In the genomic region with DNA sequence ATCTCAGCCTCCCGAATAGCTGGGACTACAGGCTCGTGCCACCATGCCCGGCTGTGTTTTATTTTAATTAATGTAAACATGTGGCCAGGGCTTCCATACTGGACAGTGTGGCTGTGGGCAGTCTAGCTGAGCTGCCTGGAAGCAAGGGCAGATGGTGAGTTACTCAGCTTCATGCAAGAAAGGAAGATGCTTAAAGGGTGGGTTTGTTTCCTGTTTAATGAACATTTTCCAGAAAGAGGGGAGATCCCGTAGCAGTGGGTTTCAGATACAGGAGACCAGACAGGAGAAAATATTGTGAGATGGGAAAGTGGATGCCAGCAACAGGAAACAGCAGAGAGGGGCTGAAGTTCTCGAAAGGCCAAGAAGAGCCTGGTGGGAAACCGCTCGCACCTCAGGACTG, we compare ENCODE assay signal across 20 cellular contexts. TPM values are rescaled to one million over a fixed set of nuclear protein-coding genes. Genes with fewer than 3 reads are reported as not detected.
A peak's percentile ranks its signal among the peaks of the same experiment; 100 is the strongest.
DNase-seq lines count a peak whose midpoint lies in the region; ATAC-seq and TF ChIP-seq lines count a peak whose summit lies in the region.
"Had no signal": no experiment of that assay in that cellular context is flagged by ENCODE, and none has a peak within 500 bp of the region (broad histone marks: within the 10 kb centered on the region; RNA-seq: fewer than 3 reads in every experiment).

No MANE protein-coding gene starts in this region.

- peaks cover 42% of the 10 kb centered on the region for H3K4me1 Mint-ChIP-seq in stimulated activated naive CD8-positive, alpha-beta T cell treated with anti-CD3 and anti-CD28 coated beads, Interleukin-15, Interleukin-2, amounts not matched to agents 100 ng/mL and 50 ng/mL, for 24 hours (ENCODE audit: low read depth)
- H3K4me1 Mint-ChIP-seq in WTC11 = peaks cover 20% of the 10 kb centered on the region

- no peaks in the 10 kb centered on the region for H3K9me3 Mint-ChIP-seq in stimulated activated naive CD8-positive, alpha-beta T cell treated with anti-CD3 and anti-CD28 coated beads, Interleukin-15, Interleukin-2, amounts not matched to agents 100 ng/mL and 50 ng/mL, for 24 hours
- H3K9me3 Mint-ChIP-seq in WTC11 = no peaks in the 10 kb centered on the region
- H3K9me3 Mint-ChIP-seq: activated naive CD8-positive, alpha-beta T cell treated with anti-CD3 and anti-CD28 coated beads, Interleukin-2, amount 10 ng/mL, durations not matched to agents 7 days and 5 days; CD4-positive, alpha-beta memory T cell; effector memory CD8-positive, alpha-beta T cell; natural killer cell had no signal

- H3K36me3 Mint-ChIP-seq in stimulated activated naive CD8-positive, alpha-beta T cell treated with anti-CD3 and anti-CD28 coated beads, Interleukin-15, Interleukin-2, amounts not matched to agents 100 ng/mL and 50 ng/mL, for 24 hours (ENCODE audit: low read depth) = peaks cover 4% of the 10 kb centered on the region
- no peaks in the 10 kb centered on the region for H3K36me3 Mint-ChIP-seq in WTC11
- H3K36me3 Mint-ChIP-seq: natural killer cell had no signal

- CTCF ChIA-PET in WTC11 (lab: Charles Lee) = interaction anchor here (1.0 to 4.9 kb wide), 5 partner anchors 8 to 69 kb away, joined by 3 to 45 read pairs (median 4); partner anchors contain the start of genes MAPK8IP3, NUBP2 and SPSB3

- no peak for ATAC-seq in stimulated activated naive CD8-positive, alpha-beta T cell treated with anti-CD3 and anti-CD28 coated beads, Interleukin-15, Interleukin-2, amounts not matched to agents 100 U/mL and 50 U/mL, for 24 hours
- peak; percentile 14 for ATAC-seq in WTC11
- ATAC-seq in GM21526 (IDR thresholded peaks at IDR 0.05; ENCODE audit: low FRiP score, unreplicated experiment) = no peak

- H3K27ac Mint-ChIP-seq in stimulated activated naive CD8-positive, alpha-beta T cell treated with anti-CD3 and anti-CD28 coated beads, Interleukin-15, Interleukin-2, amounts not matched to agents 100 ng/mL and 50 ng/mL, for 24 hours = peak overlapping the region; percentile 3
- peak overlapping the region; percentile 85 for H3K27ac Mint-ChIP-seq in WTC11
- H3K27ac Mint-ChIP-seq: activated naive CD8-positive, alpha-beta T cell treated with anti-CD3 and anti-CD28 coated beads, Interleukin-2, amount 10 ng/mL, durations not matched to agents 7 days and 5 days had no signal

- H3K27me3 Mint-ChIP-seq in stimulated activated naive CD8-positive, alpha-beta T cell treated with anti-CD3 and anti-CD28 coated beads, Interleukin-15, Interleukin-2, amounts not matched to agents 100 ng/mL and 50 ng/mL, for 24 hours = no peaks in the 10 kb centered on the region
- no peaks in the 10 kb centered on the region for H3K27me3 Mint-ChIP-seq in WTC11 (ENCODE audit: low read depth)
- H3K27me3 Mint-ChIP-seq: activated naive CD8-positive, alpha-beta T cell treated with anti-CD3 and anti-CD28 coated beads, Interleukin-2, amount 10 ng/mL, durations not matched to agents 7 days and 5 days; CD4-positive, alpha-beta memory T cell; effector memory CD8-positive, alpha-beta T cell had no signal

- POLR2A ChIA-PET in WTC11 (lab: Charles Lee) = interaction anchor here (0.8 kb wide), 1 partner anchor 59 kb away, joined by 3 read pairs; the partner anchor contains the start of genes EME2 and MRPS34

- no peak for DNase-seq in stimulated activated naive CD8-positive, alpha-beta T cell treated with anti-CD3 and anti-CD28 coated beads, Interleukin-15, Interleukin-2, amounts not matched to agents 100 U/mL and 50 U/mL, for 24 hours
- DNase-seq in WTC11 (ENCODE audit: low spot score) (no peak), iris pigment epithelial cell (ENCODE audit: low read depth) (peak; percentile 19), mucosa of gallbladder (ENCODE audit: low spot score) (no peak), COR-L47 (lab: John Stamatoyannopoulos, UW) (no peak), COLO668 (lab: John Stamatoyannopoulos, UW; ENCODE audit: unreplicated experiment) (no peak)
- DNase-seq: ACHN; activated naive CD8-positive, alpha-beta T cell treated with anti-CD3 and anti-CD28 coated beads, Interleukin-2, amount 10 ng/mL, durations not matched to agents 7 days and 5 days; activated T-cell treated with anti-CD3 and anti-CD28 coated beads, Interleukin-2, amount 50 U/mL, for 1 hour; CD4-positive, alpha-beta memory T cell; effector memory CD8-positive, alpha-beta T cell; GOT3; lower lobe of right lung; MM.1S; natural killer cell; NCI-H187 treated with DMSO at 0.1 percent for 48 hours; stomach; uterus had no signal

- no peak for TF ChIP-seq CTCF in WTC11 (IDR thresholded peaks at IDR 0.05)

- no peak overlapping the region for H3K4me3 Mint-ChIP-seq in stimulated activated naive CD8-positive, alpha-beta T cell treated with anti-CD3 and anti-CD28 coated beads, Interleukin-15, Interleukin-2, amounts not matched to agents 100 ng/mL and 50 ng/mL, for 24 hours
- H3K4me3 Mint-ChIP-seq in WTC11 = no peak overlapping the region
- H3K4me3 Mint-ChIP-seq: activated naive CD8-positive, alpha-beta T cell treated with anti-CD3 and anti-CD28 coated beads, Interleukin-2, amount 10 ng/mL, durations not matched to agents 7 days and 5 days; CD4-positive, alpha-beta memory T cell; effector memory CD8-positive, alpha-beta T cell; natural killer cell had no signal

TF ChIP-seq in WTC11, 78 proteins besides CTCF, POLR2A, EP300 and RAD21 (continues in another document):
- TF ChIP-seq CREB1 (CRISPR knock-in tag; IDR thresholded peaks at IDR 0.05) (no peak), HMGXB4 (CRISPR knock-in tag; IDR thresholded peaks at IDR 0.05) (no peak), IRF1 (CRISPR knock-in tag; IDR thresholded peaks at IDR 0.05) (no peak), E2F1 (CRISPR knock-in tag; IDR thresholded peaks at IDR 0.05) (no peak), GTF2I (CRISPR knock-in tag; conservative IDR thresholded peaks at IDR 0.05) (no peak), ELF4 (CRISPR knock-in tag; IDR thresholded peaks at IDR 0.05; ENCODE audit: low read depth) (no peak), USF1 (CRISPR knock-in tag; IDR thresholded peaks at IDR 0.05) (no peak)
- TF ChIP-seq, protein P1, sequence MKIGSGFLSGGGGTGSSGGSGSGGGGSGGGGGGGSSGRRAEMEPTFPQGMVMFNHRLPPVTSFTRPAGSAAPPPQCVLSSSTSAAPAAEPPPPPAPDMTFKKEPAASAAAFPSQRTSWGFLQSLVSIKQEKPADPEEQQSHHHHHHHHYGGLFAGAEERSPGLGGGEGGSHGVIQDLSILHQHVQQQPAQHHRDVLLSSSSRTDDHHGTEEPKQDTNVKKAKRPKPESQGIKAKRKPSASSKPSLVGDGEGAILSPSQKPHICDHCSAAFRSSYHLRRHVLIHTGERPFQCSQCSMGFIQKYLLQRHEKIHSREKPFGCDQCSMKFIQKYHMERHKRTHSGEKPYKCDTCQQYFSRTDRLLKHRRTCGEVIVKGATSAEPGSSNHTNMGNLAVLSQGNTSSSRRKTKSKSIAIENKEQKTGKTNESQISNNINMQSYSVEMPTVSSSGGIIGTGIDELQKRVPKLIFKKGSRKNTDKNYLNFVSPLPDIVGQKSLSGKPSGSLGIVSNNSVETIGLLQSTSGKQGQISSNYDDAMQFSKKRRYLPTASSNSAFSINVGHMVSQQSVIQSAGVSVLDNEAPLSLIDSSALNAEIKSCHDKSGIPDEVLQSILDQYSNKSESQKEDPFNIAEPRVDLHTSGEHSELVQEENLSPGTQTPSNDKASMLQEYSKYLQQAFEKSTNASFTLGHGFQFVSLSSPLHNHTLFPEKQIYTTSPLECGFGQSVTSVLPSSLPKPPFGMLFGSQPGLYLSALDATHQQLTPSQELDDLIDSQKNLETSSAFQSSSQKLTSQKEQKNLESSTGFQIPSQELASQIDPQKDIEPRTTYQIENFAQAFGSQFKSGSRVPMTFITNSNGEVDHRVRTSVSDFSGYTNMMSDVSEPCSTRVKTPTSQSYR (CRISPR knock-in tag; IDR thresholded peaks at IDR 0.05) = no peak

RNA-seq across cellular contexts. Expression of gene MAPK8IP3, which starts 7.3 kb away (rescaled TPM):
- total RNA-seq in WTC11 (2021) = 59.7 to 72.3 TPM (median 63.2 TPM) in 3 replicates
- total RNA-seq in mucosa of gallbladder = 94.1 TPM

RNA-seq across cellular contexts. Expression of gene JPT2, which starts 35.3 kb away (rescaled TPM):
- total RNA-seq in WTC11 (2021) (150 to 169 TPM (median 157 TPM) in 3 replicates), mucosa of gallbladder (62.7 TPM)

RNA-seq across cellular contexts. Expression of gene NME3, which starts 58.0 kb away (rescaled TPM):
- 86.8 to 106 TPM (median 103 TPM) in 3 replicates for total RNA-seq in WTC11 (2021)
- total RNA-seq in mucosa of gallbladder = 129 TPM

RNA-seq across cellular contexts. Expression of gene EME2, which starts 59.3 kb away (rescaled TPM):
- total RNA-seq in WTC11 (2021) (23.2 to 30.8 TPM (median 25.7 TPM) in 3 replicates), mucosa of gallbladder (31.9 TPM)

RNA-seq across cellular contexts. Expression of gene MRPS34, which starts 59.6 kb away (rescaled TPM):
- 258 to 262 TPM (median 261 TPM) in 3 replicates for total RNA-seq in WTC11 (2021)
- 87.7 TPM for total RNA-seq in mucosa of gallbladder
